ENCODE assay signal across 8 cellular contexts in the genomic region with DNA sequence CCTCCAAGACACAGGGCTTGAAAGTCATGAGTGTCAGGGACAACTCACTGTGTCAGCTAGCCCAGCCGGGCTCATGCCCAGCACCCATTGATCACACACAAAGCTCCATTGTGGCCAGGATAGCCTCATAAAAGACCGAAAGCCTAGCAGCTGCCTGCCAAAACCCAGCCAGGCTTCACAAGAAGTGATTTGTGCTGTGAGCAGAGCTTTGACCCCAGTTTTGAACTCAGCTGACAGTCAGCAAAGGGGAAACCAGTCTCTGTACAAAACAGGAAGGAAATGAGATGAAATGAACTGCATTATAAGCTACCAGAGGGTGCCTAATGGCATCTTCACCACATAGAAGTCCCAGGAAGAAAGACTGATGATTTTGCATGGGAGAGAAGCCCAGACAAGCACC.
DNase-seq lines count a peak whose midpoint lies in the region; ATAC-seq lines count a peak whose summit lies in the region.

No MANE protein-coding gene starts in this region.

- peak; percentile 62 to 86 for DNase-seq in NOMO-1 (lab: John Stamatoyannopoulos, UW; ENCODE audit: unreplicated experiment in 2 of 2)
- DNase-seq in effector memory CD8-positive, alpha-beta T cell: no peak
- DNase-seq in posterior cingulate gyrus: peak; percentile 66 to 98 (median 82)
- no peak for DNase-seq in NCI-H774 (lab: John Stamatoyannopoulos, UW)
- no peak for DNase-seq in NCI-H1436 (lab: John Stamatoyannopoulos, UW)
- no peak for DNase-seq in stimulated activated CD4-positive, alpha-beta T cell treated with anti-CD3 and anti-CD28 coated beads, Interleukin-2, amount 100 ng/mL, for 48 hours

- peaks cover 6 to 13% of the 10 kb centered on the region in 2 donors for H3K4me1 Mint-ChIP-seq in effector memory CD8-positive, alpha-beta T cell (ENCODE audit: low read depth in 2 of 2)

- intact Hi-C loops in posterior cingulate gyrus (cut with DNase I): no loop called here

- H3K36me3 Mint-ChIP-seq in effector memory CD8-positive, alpha-beta T cell (ENCODE audit: insufficient read depth): peaks cover 3% of the 10 kb centered on the region

- ATAC-seq in GM18520 (IDR thresholded peaks at IDR 0.05; ENCODE audit: unreplicated experiment): peak; percentile 53
- ATAC-seq in HG02623 (IDR thresholded peaks at IDR 0.05; ENCODE audit: unreplicated experiment): peak; percentile 38
- peak; percentile 66 for ATAC-seq in effector memory CD8-positive, alpha-beta T cell (replicated peaks)

- no peak overlapping the region for H3K4me3 Mint-ChIP-seq in effector memory CD8-positive, alpha-beta T cell

- H3K27me3 Mint-ChIP-seq in effector memory CD8-positive, alpha-beta T cell: peaks cover 30 to 46% of the 10 kb centered on the region in 2 donors

- no peaks in the 10 kb centered on the region for H3K9me3 Mint-ChIP-seq in effector memory CD8-positive, alpha-beta T cell

- H3K27ac Mint-ChIP-seq in effector memory CD8-positive, alpha-beta T cell: peak overlapping the region in 1 of 2 donors; percentile 4

Comparison
In these comparisons a context has a peak if more than half of its experiments do, and no peak if none do; other contexts are left out.
1. DNase-seq: peak in NOMO-1 (2 of 2) and posterior cingulate gyrus (10 of 10); none in effector memory CD8-positive, alpha-beta T cell (0 of 3), NCI-H774 (single experiment), NCI-H1436 (single experiment) and stimulated activated CD4-positive, alpha-beta T cell treated with anti-CD3 and anti-CD28 coated beads, Interleukin-2, amount 100 ng/mL, for 48 hours (0 of 2).
2. Peak in every context shown above with its lines, with median percentiles within 50 percentile points of each other: ATAC-seq.